ENCODE assay signal across 13 cellular contexts in genomic region chr12:54372113-54372806, GRCh38. TPM values are rescaled to one million over a fixed set of nuclear protein-coding genes. Genes with fewer than 3 reads are reported as not detected.
DNase-seq lines count a peak whose midpoint lies in the region; ATAC-seq and TF ChIP-seq lines count a peak whose summit lies in the region.
"Had no signal": no experiment of that assay in that cellular context is flagged by ENCODE, and none has a peak within 500 bp of the region (broad histone marks: within the 10 kb centered on the region; RNA-seq: fewer than 3 reads in every experiment).

No MANE protein-coding gene starts in this region.

- no peaks in the 10 kb centered on the region for H3K79me2 ChIP-seq in hepatocyte

- no peak for TF ChIP-seq EP300 in tibial nerve (IDR thresholded peaks at IDR 0.05)

- H3K4me1 ChIP-seq in hepatocyte (ENCODE audit: insufficient read depth), result peaks cover 24% of the 10 kb centered on the region
- H3K4me1 ChIP-seq in tibial nerve, result peaks cover 0 to 84% (median 41%) of the 10 kb centered on the region in 4 donors

- no peaks in the 10 kb centered on the region for H3K36me3 Mint-ChIP-seq in activated CD4-positive, alpha-beta T cell treated with anti-CD3 and anti-CD28 coated beads, Interleukin-2, amount 10 ng/mL, durations not matched to agents 7 days and 5 days (ENCODE audit: low read depth)
- no peaks in the 10 kb centered on the region for H3K36me3 Mint-ChIP-seq in T-cell
- no peaks in the 10 kb centered on the region for H3K36me3 Mint-ChIP-seq in activated naive CD4-positive, alpha-beta T cell treated with anti-CD3 and anti-CD28 coated beads, Interleukin-2, amount 50 U/mL, for 72 hours

- H3K9me3 ChIP-seq in hepatocyte (ENCODE audit: low read depth) (no peaks in the 10 kb centered on the region), tibial nerve (no peaks in the 10 kb centered on the region)

- CTCF ChIA-PET in activated CD4-positive, alpha-beta T cell treated with anti-CD3 and anti-CD28 coated beads, Interleukin-2, amount 10 ng/mL, durations not matched to agents 7 days and 5 days (lab: Charles Lee), result interaction anchor here (1.0 to 2.5 kb wide), 7 partner anchors 8 to 164 kb away, joined by 3 to 9 read pairs (median 5); no protein-coding TSS in a partner anchor
- CTCF ChIA-PET in T-cell (lab: Charles Lee), result interaction anchor here in 1 of 2 donors (0.5 to 1.0 kb wide), 4 partner anchors 13 to 619 kb away, joined by 3 to 4 read pairs (median 4); no protein-coding TSS in a partner anchor

- H3K4me1 Mint-ChIP-seq in activated CD4-positive, alpha-beta T cell treated with anti-CD3 and anti-CD28 coated beads, Interleukin-2, amount 10 ng/mL, durations not matched to agents 7 days and 5 days, result peaks cover 38% of the 10 kb centered on the region
- peaks cover 22 to 35% (median 30%) of the 10 kb centered on the region in 3 donors for H3K4me1 Mint-ChIP-seq in T-cell

- no peaks in the 10 kb centered on the region for H3K27me3 ChIP-seq in hepatocyte
- no peaks in the 10 kb centered on the region for H3K27me3 ChIP-seq in tibial nerve

- H3K4me3 ChIP-seq in hepatocyte, result no peak overlapping the region
- H3K4me3 ChIP-seq in tibial nerve, result no peak overlapping the region

- H2AFZ ChIP-seq in hepatocyte, result no peak overlapping the region

- H4K20me1 ChIP-seq in hepatocyte (ENCODE audit: insufficient read depth, poor library complexity, severe bottlenecking), result no peaks in the 10 kb centered on the region

- POLR2A ChIA-PET in activated CD4-positive, alpha-beta T cell treated with anti-CD3 and anti-CD28 coated beads, Interleukin-2, amount 10 ng/mL, durations not matched to agents 7 days and 5 days (lab: Charles Lee), result no interaction called here
- POLR2A ChIA-PET in T-cell (lab: Charles Lee), result interaction anchor here in 1 of 2 donors (0.5 kb wide), 1 partner anchor 9 kb away, joined by 7 read pairs; no protein-coding TSS in a partner anchor

- TF ChIP-seq POLR2A in tibial nerve (IDR thresholded peaks at IDR 0.05), result no peak

- H3K36me3 ChIP-seq in hepatocyte (replicated peaks; ENCODE audit: insufficient read depth, low read depth) (no peaks in the 10 kb centered on the region), tibial nerve (no peaks in the 10 kb centered on the region)

- no peaks in the 10 kb centered on the region for H3K9me2 ChIP-seq in hepatocyte (replicated peaks; ENCODE audit: insufficient read depth)

- H3K4me3 Mint-ChIP-seq in activated CD4-positive, alpha-beta T cell treated with anti-CD3 and anti-CD28 coated beads, Interleukin-2, amount 10 ng/mL, durations not matched to agents 7 days and 5 days, result no peak overlapping the region
- H3K4me3 Mint-ChIP-seq in T-cell, result no peak overlapping the region

- H3K27me3 Mint-ChIP-seq in activated CD4-positive, alpha-beta T cell treated with anti-CD3 and anti-CD28 coated beads, Interleukin-2, amount 10 ng/mL, durations not matched to agents 7 days and 5 days, result peaks cover 5% of the 10 kb centered on the region
- no peaks in the 10 kb centered on the region for H3K27me3 Mint-ChIP-seq in T-cell

- peak overlapping the region; percentile 12 for H3K4me2 ChIP-seq in hepatocyte

- peak overlapping the region; percentile 50 for H3K27ac ChIP-seq in hepatocyte
- peak overlapping the region in 3 of 4 donors; percentile 17 to 86 (median 83) for H3K27ac ChIP-seq in tibial nerve

- peak overlapping the region; percentile 31 for H3K27ac Mint-ChIP-seq in activated CD4-positive, alpha-beta T cell treated with anti-CD3 and anti-CD28 coated beads, Interleukin-2, amount 10 ng/mL, durations not matched to agents 7 days and 5 days
- peak overlapping the region; percentile 64 to 73 for H3K27ac Mint-ChIP-seq in T-cell
- peak overlapping the region in 1 of 2 donors; percentile 73 for H3K27ac Mint-ChIP-seq in activated naive CD4-positive, alpha-beta T cell treated with anti-CD3 and anti-CD28 coated beads, Interleukin-2, amount 50 U/mL, for 72 hours
- H3K27ac Mint-ChIP-seq: progenitor cell of endocrine pancreas had no signal

- no peaks in the 10 kb centered on the region for H3K9me3 Mint-ChIP-seq in activated CD4-positive, alpha-beta T cell treated with anti-CD3 and anti-CD28 coated beads, Interleukin-2, amount 10 ng/mL, durations not matched to agents 7 days and 5 days
- H3K9me3 Mint-ChIP-seq in T-cell, result no peaks in the 10 kb centered on the region
- no peaks in the 10 kb centered on the region for H3K9me3 Mint-ChIP-seq in activated naive CD4-positive, alpha-beta T cell treated with anti-CD3 and anti-CD28 coated beads, Interleukin-2, amount 50 U/mL, for 72 hours

- TF ChIP-seq CTCF in hepatocyte (IDR thresholded peaks at IDR 0.05; ENCODE audit: poor library complexity) (no peak), tibial nerve (IDR thresholded peaks at IDR 0.05) (no peak)

- no peak for ATAC-seq in T-cell (replicated peaks in 1 of 4)
- no peak for ATAC-seq in HG02763 (IDR thresholded peaks at IDR 0.05; ENCODE audit: unreplicated experiment)
- ATAC-seq in activated naive CD4-positive, alpha-beta T cell treated with anti-CD3 and anti-CD28 coated beads, Interleukin-2, amount 50 U/mL, for 72 hours, result no peak

- DNase-seq in activated CD4-positive, alpha-beta T cell treated with anti-CD3 and anti-CD28 coated beads, Interleukin-2, amount 10 ng/mL, durations not matched to agents 7 days and 5 days, result no peak
- DNase-seq in activated CD4-positive, alpha-beta T cell treated with anti-CD3 and anti-CD28 coated beads, Interleukin-2, amount 50 U/mL, for 1 hour, result no peak
- no peak for DNase-seq in T-cell
- DNase-seq in hepatocyte (ENCODE audit: low spot score), result no peak
- no peak for DNase-seq in tibial nerve (ENCODE audit: low spot score in 2 of 2)
- DNase-seq in OCI-M1 (lab: John Stamatoyannopoulos, UW), result no peak
- no peak for DNase-seq in activated naive CD4-positive, alpha-beta T cell treated with anti-CD3 and anti-CD28 coated beads, Interleukin-2, amount 50 U/mL, for 72 hours (ENCODE audit: low spot score in 2 of 2)
- DNase-seq: activated gamma-delta T cell treated with Interleukin-2 at 50 U/mL for 16 hours; GF-D8; stimulated activated CD4-positive, alpha-beta T cell treated with anti-CD3 and anti-CD28 coated beads, Interleukin-4, amount 100 ng/mL, for 1 hour had no signal

- 77% methylated on average over 8 of the region's 8 CpGs for WGBS in hepatocyte (ENCODE audit: low lambda C conversion rate, missing lambda C conversion rate)
- WGBS in tibial nerve, 2 donors, result 55 to 61% methylated on average over 8 of the region's 8 CpGs

RNA-seq across cellular contexts. Expression of gene GPR84, which starts 8.0 kb away (rescaled TPM):
- under 1 TPM; 0.15 to 0.33 TPM for total RNA-seq in activated CD4-positive, alpha-beta T cell treated with anti-CD3 and anti-CD28 coated beads, Interleukin-2, amount 10 ng/mL, durations not matched to agents 7 days and 5 days
- total RNA-seq in T-cell (not detected), hepatocyte (0.07 TPM in 1 of 2 replicates, not detected in the other), tibial nerve (under 1 TPM in 1 of 4 donors, not detected in 3; 0.42 TPM)
- not detected in 2 replicates for polyA plus RNA-seq in hepatocyte
- total RNA-seq in activated naive CD4-positive, alpha-beta T cell treated with anti-CD3 and anti-CD28 coated beads, Interleukin-2, amount 50 U/mL, for 72 hours, result 1 to 10 TPM; 2.0 to 4.1 TPM
- total RNA-seq: progenitor cell of endocrine pancreas, temporal lobe had no signal

RNA-seq across cellular contexts. Expression of gene ZNF385A, which starts 12.3 kb away (rescaled TPM):
- 1 to 10 TPM in 1 of 2 experiments, under 1 TPM in 1; 0.48 to 1.3 TPM for total RNA-seq in activated CD4-positive, alpha-beta T cell treated with anti-CD3 and anti-CD28 coated beads, Interleukin-2, amount 10 ng/mL, durations not matched to agents 7 days and 5 days
- total RNA-seq in T-cell (1 to 10 TPM in 4 of 5 donors, under 1 TPM in 1; 0.90 to 2.7 (median 1.2) TPM), hepatocyte (2.2 and 5.6 TPM in 2 replicates), tibial nerve (10 to 100 TPM in 3 of 4 donors, 1 to 10 TPM in 1; 9.0 to 19.8 (median 13.5) TPM)
- polyA plus RNA-seq in hepatocyte, result 4.2 and 4.6 TPM in 2 replicates
- total RNA-seq in activated naive CD4-positive, alpha-beta T cell treated with anti-CD3 and anti-CD28 coated beads, Interleukin-2, amount 50 U/mL, for 72 hours, result 1 to 10 TPM; 1.2 to 1.8 TPM

RNA-seq across cellular contexts. Expression of gene ITGA5, which starts 46.8 kb away (rescaled TPM):
- total RNA-seq in activated CD4-positive, alpha-beta T cell treated with anti-CD3 and anti-CD28 coated beads, Interleukin-2, amount 10 ng/mL, durations not matched to agents 7 days and 5 days, result 10 to 100 TPM; 83.5 to 88.7 TPM
- total RNA-seq in T-cell (100 to 1,000 TPM in 3 of 5 donors, 10 to 100 TPM in 2; 58.6 to 183 (median 169) TPM), hepatocyte (31.3 and 45.7 TPM in 2 replicates), tibial nerve (100 to 1,000 TPM in 3 of 4 donors, 10 to 100 TPM in 1; 73.6 to 145 (median 123) TPM)
- polyA plus RNA-seq in hepatocyte, result 53.6 and 57.2 TPM in 2 replicates
- 10 to 100 TPM; 29.4 to 53.5 TPM for total RNA-seq in activated naive CD4-positive, alpha-beta T cell treated with anti-CD3 and anti-CD28 coated beads, Interleukin-2, amount 50 U/mL, for 72 hours

RNA-seq across cellular contexts. Expression of gene COPZ1, which starts 47.3 kb away (rescaled TPM):
- total RNA-seq in activated CD4-positive, alpha-beta T cell treated with anti-CD3 and anti-CD28 coated beads, Interleukin-2, amount 10 ng/mL, durations not matched to agents 7 days and 5 days, result 100 to 1,000 TPM; 113 to 124 TPM
- total RNA-seq in T-cell, result 10 to 100 TPM; 60.4 to 81.3 (median 74.8) TPM
- 164 and 220 TPM in 2 replicates for total RNA-seq in hepatocyte
- polyA plus RNA-seq in hepatocyte, result 207 and 224 TPM in 2 replicates
- 10 to 100 TPM; 38.0 to 52.0 (median 43.6) TPM for total RNA-seq in tibial nerve
- 100 to 1,000 TPM in 1 of 2 donors, 10 to 100 TPM in 1; 99.1 to 101 TPM for total RNA-seq in activated naive CD4-positive, alpha-beta T cell treated with anti-CD3 and anti-CD28 coated beads, Interleukin-2, amount 50 U/mL, for 72 hours
